24 cellular contexts compared by ENCODE assay signal in the genomic region with DNA sequence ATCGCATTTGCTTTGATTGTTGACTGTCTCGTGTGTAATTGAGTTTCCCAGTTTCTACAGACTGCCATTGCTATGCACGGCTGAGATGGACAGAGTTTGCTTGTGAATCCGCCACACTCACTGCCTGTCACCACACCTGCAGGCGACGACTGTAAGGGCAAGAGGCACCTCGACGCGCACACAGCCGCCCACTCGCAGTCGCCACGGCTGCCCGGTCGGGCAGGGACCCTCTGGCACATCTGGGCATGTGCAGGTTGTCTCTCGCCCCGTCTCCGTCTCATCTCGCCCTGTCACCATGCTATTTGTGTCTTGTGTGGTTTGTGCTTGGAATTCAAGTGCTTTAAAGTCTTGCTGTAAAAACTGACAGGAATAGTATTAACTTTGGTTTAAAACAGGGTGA. TPM values are rescaled to one million over a fixed set of nuclear protein-coding genes. Genes with fewer than 3 reads are reported as not detected.
A peak's percentile ranks its signal among the peaks of the same experiment; 100 is the strongest.
DNase-seq lines count a peak whose midpoint lies in the region; ATAC-seq, FAIRE-seq and TF ChIP-seq lines count a peak whose summit lies in the region.
"Had no signal": no experiment of that assay in that cellular context is flagged by ENCODE, and none has a peak within 500 bp of the region (broad histone marks: within the 10 kb centered on the region; RNA-seq: fewer than 3 reads in every experiment).

No MANE protein-coding gene starts in this region.

- no peak overlapping the region for H4K91ac ChIP-seq in mesenchymal stem cell (ENCODE audit: low read length)

- no peak overlapping the region for H3K4ac ChIP-seq in mesenchymal stem cell (ENCODE audit: low read depth in 1 of 2, low read length in 2 of 2)

- H3K14ac ChIP-seq in mesenchymal stem cell (ENCODE audit: low read length in 2 of 2), result no peak overlapping the region

- no peak for TF ChIP-seq POLR2A in GM12891 (IDR thresholded peaks at IDR 0.05; ENCODE audit: low read depth, low read length)

- H3K27ac ChIP-seq in RWPE1, result peak overlapping the region; percentile 24; the same call in 1 of the 2 replicates
- H3K27ac ChIP-seq in mesenchymal stem cell (ENCODE audit: low read length, poor library complexity, severe bottlenecking), result no peak overlapping the region
- H3K27ac ChIP-seq: 22Rv1, BLaER1, C4-2B, GM23248 had no signal

- no peak overlapping the region for H2BK12ac ChIP-seq in mesenchymal stem cell (ENCODE audit: low read length in 2 of 2)

- peaks cover 17% of the 10 kb centered on the region for H3K27me3 Mint-ChIP-seq in glutamatergic neuron (ENCODE audit: unreplicated experiment)
- H3K27me3 Mint-ChIP-seq: B cell; CD4-positive, CD25-positive, alpha-beta regulatory T cell had no signal

- TF ChIP-seq CTCF in RWPE1 (conservative IDR thresholded peaks at IDR 0.05; ENCODE audit: low read depth) (no peak), glutamatergic neuron (IDR thresholded peaks at IDR 0.05; ENCODE audit: partially characterized antibody, unreplicated experiment) (no peak)

- H2BK5ac ChIP-seq in mesenchymal stem cell (ENCODE audit: low read depth, low read length, poor library complexity, severe bottlenecking), result no peak overlapping the region

- intact Hi-C loops in Right ventricle myocardium superior (cut with DNase I) (no loop called here), cardiac septum (cut with DNase I) (no loop called here)

- H3K4me3 ChIP-seq in MG63 (no peak overlapping the region), mesenchymal stem cell (ENCODE audit: insufficient read depth in 1 of 2, low read depth in 1 of 2, low read length in 2 of 2) (no peak overlapping the region)
- H3K4me3 ChIP-seq: BLaER1, GM23248 had no signal

- H3K4me3 Mint-ChIP-seq in glutamatergic neuron (ENCODE audit: unreplicated experiment), result no peak overlapping the region
- H3K4me3 Mint-ChIP-seq: B cell; CD4-positive, CD25-positive, alpha-beta regulatory T cell; CD8-positive, alpha-beta T cell; H9 had no signal

- no peak overlapping the region for H4K8ac ChIP-seq in mesenchymal stem cell (ENCODE audit: low read length)

- ATAC-seq in Right ventricle myocardium superior (ENCODE audit: poor library complexity), result no peak
- ATAC-seq: CD8-positive, alpha-beta T cell; HCT116 had no signal

- H2BK15ac ChIP-seq in mesenchymal stem cell (ENCODE audit: low read depth, poor library complexity, severe bottlenecking), result no peak overlapping the region

- H3K9me3 Mint-ChIP-seq in glutamatergic neuron (ENCODE audit: unreplicated experiment), result peaks cover 25% of the 10 kb centered on the region
- H3K9me3 Mint-ChIP-seq: CD4-positive, CD25-positive, alpha-beta regulatory T cell; CD8-positive, alpha-beta T cell had no signal

- CTCF ChIA-PET in RWPE1 (lab: Yijun Ruan, JAX), result interaction anchor here (0.8 kb wide), 1 partner anchor 23 kb away, joined by 3 read pairs; no protein-coding TSS in a partner anchor

- WGBS in mesenchymal stem cell, result 94% methylated on average over 19 of the region's 19 CpGs

- H3K4me2 ChIP-seq in mesenchymal stem cell (ENCODE audit: low read length, poor library complexity, severe bottlenecking), result no peak overlapping the region
- H3K4me2 ChIP-seq: BLaER1 had no signal

- H3K4me1 ChIP-seq in mesenchymal stem cell (ENCODE audit: control insufficient read depth, insufficient read depth, low read depth, low read length), result peaks cover 1% of the 10 kb centered on the region
- H3K4me1 ChIP-seq: BLaER1 had no signal

- FAIRE-seq in GM12891 (lab: Jason Lieb, UNC), result peak; percentile 5
- FAIRE-seq: A204.1, D721Med, GM12892 had no signal

- H2AK5ac ChIP-seq in mesenchymal stem cell (ENCODE audit: low read length, severe bottlenecking), result no peak overlapping the region

- H3K36me3 Mint-ChIP-seq in glutamatergic neuron (ENCODE audit: unreplicated experiment), result peaks cover 14% of the 10 kb centered on the region

- peak overlapping the region; percentile 65 for H3K27ac Mint-ChIP-seq in glutamatergic neuron (ENCODE audit: unreplicated experiment)
- H3K27ac Mint-ChIP-seq: B cell; CD8-positive, alpha-beta T cell had no signal

- H3K9me3 ChIP-seq in MG63 (0 out of 2 replicates have a peak, but pooled peaks cover 2% of the 10 kb centered on the region), mesenchymal stem cell (ENCODE audit: control insufficient read depth, low read length) (no peaks in the 10 kb centered on the region)

- no peaks in the 10 kb centered on the region for H3K27me3 ChIP-seq in MG63
- H3K27me3 ChIP-seq in mesenchymal stem cell (ENCODE audit: control insufficient read depth in 1 of 2, insufficient read depth in 1 of 2, low read length in 2 of 2), result no peaks in the 10 kb centered on the region
- H3K27me3 ChIP-seq: BLaER1 had no signal

- H3K79me1 ChIP-seq in mesenchymal stem cell (replicated peaks; ENCODE audit: low read length, poor library complexity, severe bottlenecking), result peaks cover 28% of the 10 kb centered on the region

- H3K4me1 Mint-ChIP-seq in glutamatergic neuron (ENCODE audit: low read depth, unreplicated experiment), result peaks cover 11% of the 10 kb centered on the region
- H3K4me1 Mint-ChIP-seq: B cell, H9 had no signal

- DNase-seq in Right ventricle myocardium superior, result peak; percentile 16
- no peak for DNase-seq in cardiac septum (ENCODE audit: low spot score)
- DNase-seq in GM12891 (ENCODE audit: insufficient read length, low spot score), result no peak
- DNase-seq in RWPE1 (ENCODE audit: low spot score), result no peak
- no peak for DNase-seq in glutamatergic neuron
- no peak for DNase-seq in MG63
- DNase-seq in DMS153 (lab: John Stamatoyannopoulos, UW), result no peak
- no peak for DNase-seq in mesenchymal stem cell
- DNase-seq: CD4-positive, CD25-positive, alpha-beta regulatory T cell; CD8-positive, alpha-beta T cell; DMS 273 treated with DMSO at 0.1 percent for 48 hours; DMS53; DMS79 treated with DMSO at 0.1 percent for 48 hours; GF-D8; GM23248; H9 had no signal

- H2AFZ ChIP-seq in mesenchymal stem cell (ENCODE audit: low read depth, low read length), result no peak overlapping the region
- H2AFZ ChIP-seq: GM23248 had no signal

- H3K36me3 ChIP-seq in MG63 (peaks cover 70% of the 10 kb centered on the region), mesenchymal stem cell (ENCODE audit: control insufficient read depth in 1 of 2, insufficient read depth in 2 of 2, low read depth in 1 of 2, low read length in 2 of 2) (peaks cover 56 to 78% of the 10 kb centered on the region in 2 experiments)

- no peak overlapping the region for H3K23ac ChIP-seq in mesenchymal stem cell (ENCODE audit: low read length in 2 of 2)

- POLR2A ChIA-PET in RWPE1 (lab: Yijun Ruan, JAX; ENCODE audit: low non-redundant PET), result no interaction called here

- no peak overlapping the region for H3K18ac ChIP-seq in mesenchymal stem cell (ENCODE audit: low read depth in 1 of 2, low read length in 2 of 2)

- no peak overlapping the region for H3K9ac ChIP-seq in mesenchymal stem cell (ENCODE audit: low read length)
- H3K9ac ChIP-seq: BLaER1, GM23248 had no signal

- H2BK120ac ChIP-seq in mesenchymal stem cell (ENCODE audit: low read depth, low read length), result no peak overlapping the region

TF ChIP-seq in GM12891, 5 proteins besides CTCF, POLR2A, EP300 and RAD21:
- TF ChIP-seq SPI1 (IDR thresholded peaks at IDR 0.05; ENCODE audit: low read depth, low read length) (no peak), POU2F2 (IDR thresholded peaks at IDR 0.05; ENCODE audit: low read depth, low read length) (no peak), TAF1 (IDR thresholded peaks at IDR 0.05; ENCODE audit: low read depth, low read length) (no peak), POLR2AphosphoS5 (IDR thresholded peaks at IDR 0.05; ENCODE audit: low read depth, low read length) (no peak), PAX5 (IDR thresholded peaks at IDR 0.05; ENCODE audit: insufficient read depth, low read length, severe bottlenecking) (no peak)

RNA-seq across cellular contexts. Expression of a gene that starts 17.5 kb away (rescaled TPM):
- 177 TPM for total RNA-seq in Right ventricle myocardium superior
- 153 TPM for total RNA-seq in cardiac septum
- polyA plus RNA-seq in GM12891 (2012; ENCODE audit: low read depth, missing spikeins), result 60.4 TPM
- total RNA-seq in glutamatergic neuron (ENCODE audit: unreplicated experiment), result 879 TPM
- total RNA-seq in MG63 (2014; rRNA removed; shearing (Covaris generic); ENCODE audit: low replicate concordance), result 109 and 157 TPM in 2 replicates
- polyA plus RNA-seq in mesenchymal stem cell (2013, experiment 1 of 2), result 67.0 TPM
- polyA plus RNA-seq in mesenchymal stem cell (2013, experiment 2 of 2), result 68.6 TPM

RNA-seq across cellular contexts. Expression of a gene that starts 26.6 kb away (rescaled TPM):
- total RNA-seq in Right ventricle myocardium superior (20.6 TPM), cardiac septum (21.3 TPM), glutamatergic neuron (ENCODE audit: unreplicated experiment) (70.2 TPM)
- polyA plus RNA-seq in GM12891 (2012; ENCODE audit: low read depth, missing spikeins), result 27.1 TPM
- 58.2 and 58.9 TPM in 2 replicates for total RNA-seq in MG63 (2014; rRNA removed; shearing (Covaris generic); ENCODE audit: low replicate concordance)
- polyA plus RNA-seq in mesenchymal stem cell (2013, experiment 1 of 2), result 23.7 TPM
- polyA plus RNA-seq in mesenchymal stem cell (2013, experiment 2 of 2), result 23.3 TPM
